18 cellular contexts compared by ENCODE assay signal in the genomic region with DNA sequence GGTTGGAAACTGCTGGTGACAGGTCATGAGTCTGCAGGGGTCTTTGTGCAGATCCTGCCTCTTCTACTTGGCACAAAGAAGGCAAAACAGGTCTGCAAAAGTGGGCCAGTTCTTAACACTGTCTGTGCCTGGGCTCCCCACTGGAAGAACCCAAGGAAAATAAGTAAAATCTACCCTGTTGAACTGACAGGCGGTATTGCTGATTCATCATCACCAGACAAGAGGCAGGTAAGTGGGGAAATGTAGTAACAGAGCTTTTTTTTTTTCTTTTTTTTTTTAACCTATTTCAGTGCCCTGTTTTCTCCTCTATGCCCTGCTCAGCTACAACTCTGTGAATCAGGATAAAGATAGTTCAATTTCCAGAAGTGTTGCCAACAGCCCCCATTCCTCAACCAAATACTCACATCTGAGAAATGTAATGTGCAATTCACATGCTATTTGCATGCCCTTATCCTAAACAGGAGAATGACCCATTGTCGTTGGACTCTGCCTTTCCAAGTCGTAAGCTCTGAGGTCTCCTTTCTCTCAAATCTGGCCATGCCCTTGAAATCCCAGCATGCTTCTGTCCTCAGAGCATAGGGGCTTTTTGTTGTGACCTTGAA.
DNase-seq lines count a peak whose midpoint lies in the region; ATAC-seq, FAIRE-seq and TF ChIP-seq lines count a peak whose summit lies in the region.
"Had no signal": no experiment of that assay in that cellular context is flagged by ENCODE, and none has a peak within 500 bp of the region (broad histone marks: within the 10 kb centered on the region; RNA-seq: fewer than 3 reads in every experiment).

No MANE protein-coding gene starts in this region.

- no TSS peak for BruUV-seq in PC-3 (replicated peaks; lab: Mats Ljungman, UMichigan)

- no peaks in the 10 kb centered on the region for H4K20me1 ChIP-seq in PC-3 (ENCODE audit: low read length)
- H4K20me1 ChIP-seq in osteoblast (ENCODE audit: insufficient read depth, low read length): no peaks in the 10 kb centered on the region

- H3K9me2 ChIP-seq in PC-3 (replicated peaks; ENCODE audit: low read length): no peaks in the 10 kb centered on the region
- H3K9me2 ChIP-seq: SK-N-SH had no signal

- H3K36me3 Mint-ChIP-seq in stimulated activated effector memory CD8-positive, alpha-beta T cell treated with anti-CD3 and anti-CD28 coated beads, Interleukin-12 subunit alpha, Interleukin-12 subunit beta, amount 100 ng/mL, for 72 hours: no peaks in the 10 kb centered on the region

- H3F3A ChIP-seq in PC-3 (ENCODE audit: low read length, unreplicated experiment): no peaks in the 10 kb centered on the region

- CTCF ChIA-PET in PC-3 (lab: Charles Lee): no interaction called here

- H3K9me3 ChIP-seq in PC-3 (ENCODE audit: low read length) (no peaks in the 10 kb centered on the region), osteoblast (ENCODE audit: low read depth, low read length) (peaks cover 4% of the 10 kb centered on the region)
- H3K9me3 ChIP-seq: SK-N-SH had no signal

- H3K4me3 ChIP-seq in PC-3 (ENCODE audit: low read length) (no peak overlapping the region), bronchial epithelial cell (ENCODE audit: low read depth, low read length) (no peak overlapping the region), osteoblast (ENCODE audit: insufficient read depth, low read length) (no peak overlapping the region)

- intact Hi-C loops in PC-3 (cut with micrococcal nuclease): no loop called here

- no peak for TF ChIP-seq CTCF in PC-3 (conservative IDR thresholded peaks at IDR 0.05; ENCODE audit: low read depth, low read length)
- no peak for TF ChIP-seq CTCF in bronchial epithelial cell (IDR thresholded peaks at IDR 0.05; ENCODE audit: insufficient read depth, low read length, severe bottlenecking)
- no peak for TF ChIP-seq CTCF in osteoblast (IDR thresholded peaks at IDR 0.05; ENCODE audit: extremely low read depth, low read depth, low read length)

- H3K4me2 ChIP-seq in PC-3 (ENCODE audit: low read length) (no peak overlapping the region), osteoblast (ENCODE audit: insufficient read depth, low read length) (no peak overlapping the region)
- H3K4me2 ChIP-seq: SK-N-SH had no signal

- no peak for FAIRE-seq in bronchial epithelial cell (lab: Jason Lieb, UNC)

- H3K27me3 ChIP-seq in PC-3 (ENCODE audit: low read length) (no peaks in the 10 kb centered on the region), bronchial epithelial cell (ENCODE audit: control insufficient read depth, insufficient read depth, low read length) (no peaks in the 10 kb centered on the region), osteoblast (ENCODE audit: insufficient read depth, low read length) (no peaks in the 10 kb centered on the region)

- no peak overlapping the region for H3K27ac Mint-ChIP-seq in stimulated activated effector memory CD8-positive, alpha-beta T cell treated with anti-CD3 and anti-CD28 coated beads, Interleukin-12 subunit alpha, Interleukin-12 subunit beta, amount 100 ng/mL, for 72 hours

- POLR2A ChIA-PET in PC-3 (lab: Charles Lee; ENCODE audit: unreplicated experiment): interaction anchor here (0.6 kb wide), 1 partner anchor 35 kb away, joined by 5 read pairs; no protein-coding TSS in a partner anchor

- H2AFZ ChIP-seq in PC-3 (ENCODE audit: low read length): no peak overlapping the region
- H2AFZ ChIP-seq in osteoblast (ENCODE audit: low read length): no peak overlapping the region

- no peak for ATAC-seq in PC-3
- no peak for ATAC-seq in stimulated activated effector memory CD8-positive, alpha-beta T cell treated with anti-CD3 and anti-CD28 coated beads, Interleukin-12 subunit alpha, Interleukin-12 subunit beta, amount 100 ng/mL, for 72 hours

- no peaks in the 10 kb centered on the region for H3K79me2 ChIP-seq in PC-3 (ENCODE audit: low read length)
- no peaks in the 10 kb centered on the region for H3K79me2 ChIP-seq in osteoblast (ENCODE audit: insufficient read depth, low read length)

- no peaks in the 10 kb centered on the region for H3K4me1 Mint-ChIP-seq in stimulated activated effector memory CD8-positive, alpha-beta T cell treated with anti-CD3 and anti-CD28 coated beads, Interleukin-12 subunit alpha, Interleukin-12 subunit beta, amount 100 ng/mL, for 72 hours

- H3K9me3 Mint-ChIP-seq in stimulated activated effector memory CD8-positive, alpha-beta T cell treated with anti-CD3 and anti-CD28 coated beads, Interleukin-12 subunit alpha, Interleukin-12 subunit beta, amount 100 ng/mL, for 72 hours: peaks cover 9% of the 10 kb centered on the region

- H3K36me3 ChIP-seq in PC-3 (ENCODE audit: low read depth, low read length): no peaks in the 10 kb centered on the region
- no peaks in the 10 kb centered on the region for H3K36me3 ChIP-seq in bronchial epithelial cell (ENCODE audit: control insufficient read depth, insufficient read depth, low read length)
- no peaks in the 10 kb centered on the region for H3K36me3 ChIP-seq in osteoblast (ENCODE audit: insufficient read depth, low read length)

- H3K4me1 ChIP-seq in PC-3 (ENCODE audit: insufficient read depth, low read length) (peaks cover 35% of the 10 kb centered on the region), osteoblast (ENCODE audit: insufficient read depth, low read length) (peaks cover 24% of the 10 kb centered on the region)

- H3K9ac ChIP-seq in PC-3 (ENCODE audit: low read length): no peak overlapping the region
- H3K9ac ChIP-seq: SK-N-SH had no signal

- DNase-seq in EL (peak; percentile 36), PC-3 (no peak), bronchial epithelial cell (ENCODE audit: low read depth) (peak; percentile 56), osteoblast (ENCODE audit: insufficient read length, low spot score, missing footprints) (no peak), anterior cingulate cortex (lab: John Stamatoyannopoulos, UW) (no peak), NCI-H526 (lab: John Stamatoyannopoulos, UW) (no peak), SKM-1 (lab: John Stamatoyannopoulos, UW; ENCODE audit: unreplicated experiment) (no peak)
- no peak for DNase-seq in stimulated activated effector memory CD8-positive, alpha-beta T cell treated with anti-CD3 and anti-CD28 coated beads, Interleukin-12 subunit alpha, Interleukin-12 subunit beta, amount 100 ng/mL, for 72 hours (ENCODE audit: low spot score in 2 of 2)
- DNase-seq: AML-193, DND-41, GF-D8, NCI-H1417 treated with DMSO at 0.1 percent for 48 hours, NCI-H1930, NCI-H69, SHP77, SK-N-SH, T-helper 1 cell had no signal

- no peak overlapping the region for H3K4me3 Mint-ChIP-seq in stimulated activated effector memory CD8-positive, alpha-beta T cell treated with anti-CD3 and anti-CD28 coated beads, Interleukin-12 subunit alpha, Interleukin-12 subunit beta, amount 100 ng/mL, for 72 hours

- H3K27ac ChIP-seq in PC-3 (ENCODE audit: low read length) (peak overlapping the region; percentile 33), osteoblast (ENCODE audit: low read depth, low read length) (peak overlapping the region; percentile 30)
- H3K27ac ChIP-seq: C4-2B had no signal

Comparison
In these comparisons a context has a peak if more than half of its experiments do, and no peak if none do; other contexts are left out.
1. DNase-seq: peak in EL (single experiment) and bronchial epithelial cell (single experiment); none in PC-3 (single experiment), osteoblast (single experiment), anterior cingulate cortex (0 of 58), NCI-H526 (0 of 2), SKM-1 (single experiment) and stimulated activated effector memory CD8-positive, alpha-beta T cell treated with anti-CD3 and anti-CD28 coated beads, Interleukin-12 subunit alpha, Interleukin-12 subunit beta, amount 100 ng/mL, for 72 hours (0 of 2).